ENCODE assay signal across 1 cellular context in the genomic region with DNA sequence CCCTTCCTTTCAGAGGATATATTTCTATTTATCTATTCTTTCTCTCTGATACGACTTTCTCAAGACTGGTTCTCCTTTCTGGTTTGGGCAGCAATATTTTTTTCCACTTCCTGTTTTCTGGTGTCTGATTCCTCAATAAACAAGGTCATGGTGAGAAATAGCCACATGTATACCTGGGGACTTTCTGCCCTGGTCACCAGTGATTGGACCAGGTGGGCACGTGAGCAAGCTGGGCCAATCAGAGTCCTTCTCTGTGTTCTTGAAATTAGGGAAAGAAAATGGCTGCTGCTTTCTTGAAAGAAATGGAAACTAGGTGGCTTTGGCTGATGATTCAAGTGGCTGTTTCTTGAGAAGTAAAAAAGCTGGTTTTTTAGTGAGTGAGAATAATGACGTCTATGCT.
TF ChIP-seq lines count a peak whose summit lies in the region.

No MANE protein-coding gene starts in this region.

TF ChIP-seq in GM12878, 131 proteins besides CTCF, POLR2A, EP300 and RAD21 (continued from another document):
- TF ChIP-seq NFIC (IDR thresholded peaks at IDR 0.05; ENCODE audit: low read depth, low read length) (no peak), FOS (IDR thresholded peaks at IDR 0.05; ENCODE audit: borderline replicate concordance, extremely low read depth, insufficient read length) (peak; percentile 17), CHD4 (IDR thresholded peaks at IDR 0.05) (no peak), MXI1 (IDR thresholded peaks at IDR 0.05; ENCODE audit: low read depth, low read length) (no peak)
